Comparison of ENCODE assay signal across 11 cellular contexts in the genomic region with DNA sequence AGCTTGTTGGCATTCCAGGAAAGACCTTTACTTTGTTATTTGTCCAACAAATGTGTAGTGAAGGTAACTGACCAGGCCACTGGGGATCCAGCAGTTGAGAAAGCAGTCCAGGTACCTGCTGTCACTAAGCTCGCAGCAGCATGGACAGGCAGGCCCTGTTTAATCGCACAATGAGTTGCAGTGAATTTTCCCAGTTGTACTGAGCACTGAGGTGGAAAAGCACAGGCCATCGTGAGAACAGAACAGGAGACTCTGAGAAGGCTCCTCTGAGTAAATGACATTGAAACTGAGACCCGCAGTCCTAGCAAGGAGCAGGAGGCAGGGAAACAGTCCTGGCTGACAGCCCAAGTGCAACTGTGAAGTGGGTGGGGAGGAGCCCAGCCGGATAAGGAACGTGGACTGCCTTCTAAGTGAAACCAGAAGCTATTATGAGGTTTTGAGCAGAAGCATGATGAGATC. TPM values are rescaled to one million over a fixed set of nuclear protein-coding genes. Genes with fewer than 3 reads are reported as not detected.
A peak's percentile ranks its signal among the peaks of the same experiment; 100 is the strongest.
DNase-seq lines count a peak whose midpoint lies in the region; ATAC-seq and TF ChIP-seq lines count a peak whose summit lies in the region.
"Had no signal": no experiment of that assay in that cellular context is flagged by ENCODE, and none has a peak within 500 bp of the region (broad histone marks: within the 10 kb centered on the region; RNA-seq: fewer than 3 reads in every experiment).

No MANE protein-coding gene starts in this region.

- H3K36me3 ChIP-seq in body of pancreas (replicated peaks in 1 of 2; ENCODE audit: insufficient read depth in 1 of 2, low read depth in 2 of 2), result no peaks in the 10 kb centered on the region

- peak overlapping the region; percentile 88 for H3K27ac Mint-ChIP-seq in mesothelial cell of epicardium
- no peak overlapping the region for H3K27ac Mint-ChIP-seq in chondrocyte (ENCODE audit: unreplicated experiment)
- no peak overlapping the region for H3K27ac Mint-ChIP-seq in activated CD4-positive, alpha-beta T cell treated with anti-CD3 and anti-CD28 coated beads, Interleukin-2, amount 10 ng/mL, durations not matched to agents 24 days and 14 days
- no peak overlapping the region for H3K27ac Mint-ChIP-seq in activated naive CD8-positive, alpha-beta T cell treated with anti-CD3 and anti-CD28 coated beads, Interleukin-2, amount 50 U/mL, for 24 hours

- no peak for TF ChIP-seq POLR2A in body of pancreas (IDR thresholded peaks at IDR 0.05)

- H3K9me3 Mint-ChIP-seq in mesothelial cell of epicardium (no peaks in the 10 kb centered on the region), chondrocyte (ENCODE audit: low read depth) (no peaks in the 10 kb centered on the region)
- no peaks in the 10 kb centered on the region for H3K9me3 Mint-ChIP-seq in activated CD4-positive, alpha-beta T cell treated with anti-CD3 and anti-CD28 coated beads, Interleukin-2, amount 10 ng/mL, durations not matched to agents 24 days and 14 days
- H3K9me3 Mint-ChIP-seq in activated naive CD8-positive, alpha-beta T cell treated with anti-CD3 and anti-CD28 coated beads, Interleukin-2, amount 50 U/mL, for 24 hours, result no peaks in the 10 kb centered on the region

- H3K9me3 ChIP-seq in body of pancreas, result no peaks in the 10 kb centered on the region

- no peak for TF ChIP-seq EP300 in Ishikawa (IDR thresholded peaks at IDR 0.05; ENCODE audit: borderline replicate concordance)

- H3K4me3 ChIP-seq in AG10803 (ENCODE audit: low read length) (no peak overlapping the region), body of pancreas (no peak overlapping the region)

- H3K36me3 Mint-ChIP-seq in mesothelial cell of epicardium (no peaks in the 10 kb centered on the region), chondrocyte (ENCODE audit: low read depth) (no peaks in the 10 kb centered on the region)
- H3K36me3 Mint-ChIP-seq in activated CD4-positive, alpha-beta T cell treated with anti-CD3 and anti-CD28 coated beads, Interleukin-2, amount 10 ng/mL, durations not matched to agents 24 days and 14 days (ENCODE audit: low read depth), result no peaks in the 10 kb centered on the region
- H3K36me3 Mint-ChIP-seq in activated naive CD8-positive, alpha-beta T cell treated with anti-CD3 and anti-CD28 coated beads, Interleukin-2, amount 50 U/mL, for 24 hours (ENCODE audit: low read depth), result no peaks in the 10 kb centered on the region

- H3K4me3 Mint-ChIP-seq in mesothelial cell of epicardium (no peak overlapping the region), chondrocyte (ENCODE audit: unreplicated experiment) (no peak overlapping the region)
- no peak overlapping the region for H3K4me3 Mint-ChIP-seq in activated CD4-positive, alpha-beta T cell treated with anti-CD3 and anti-CD28 coated beads, Interleukin-2, amount 10 ng/mL, durations not matched to agents 24 days and 14 days
- H3K4me3 Mint-ChIP-seq in activated naive CD8-positive, alpha-beta T cell treated with anti-CD3 and anti-CD28 coated beads, Interleukin-2, amount 50 U/mL, for 24 hours, result no peak overlapping the region

- H3K27me3 Mint-ChIP-seq in mesothelial cell of epicardium (ENCODE audit: low read depth) (no peaks in the 10 kb centered on the region), chondrocyte (ENCODE audit: low read depth) (peaks cover 9% of the 10 kb centered on the region)
- no peaks in the 10 kb centered on the region for H3K27me3 Mint-ChIP-seq in activated CD4-positive, alpha-beta T cell treated with anti-CD3 and anti-CD28 coated beads, Interleukin-2, amount 10 ng/mL, durations not matched to agents 24 days and 14 days
- no peaks in the 10 kb centered on the region for H3K27me3 Mint-ChIP-seq in activated naive CD8-positive, alpha-beta T cell treated with anti-CD3 and anti-CD28 coated beads, Interleukin-2, amount 50 U/mL, for 24 hours

- H3K4me1 Mint-ChIP-seq in mesothelial cell of epicardium (peaks cover 86% of the 10 kb centered on the region), chondrocyte (ENCODE audit: low read depth) (peaks cover 35% of the 10 kb centered on the region)
- no peaks in the 10 kb centered on the region for H3K4me1 Mint-ChIP-seq in activated CD4-positive, alpha-beta T cell treated with anti-CD3 and anti-CD28 coated beads, Interleukin-2, amount 10 ng/mL, durations not matched to agents 24 days and 14 days
- H3K4me1 Mint-ChIP-seq in activated naive CD8-positive, alpha-beta T cell treated with anti-CD3 and anti-CD28 coated beads, Interleukin-2, amount 50 U/mL, for 24 hours, result no peaks in the 10 kb centered on the region

- TF ChIP-seq CTCF in AG10803 (conservative IDR thresholded peaks at IDR 0.05; ENCODE audit: low read length) (no peak), body of pancreas (IDR thresholded peaks at IDR 0.05) (no peak), mesothelial cell of epicardium (IDR thresholded peaks at IDR 0.05; ENCODE audit: unreplicated experiment) (no peak), chondrocyte (IDR thresholded peaks at IDR 0.05) (no peak)

- peak overlapping the region; percentile 12 to 37 (median 33) for H3K27ac ChIP-seq in body of pancreas

- WGBS in body of pancreas, 2 donors, result 5 to 11% methylated on average over 6 of the region's 6 CpGs

- intact Hi-C loops in body of pancreas (cut with DNase I), result no loop called here
- intact Hi-C loops in activated CD4-positive, alpha-beta T cell treated with anti-CD3 and anti-CD28 coated beads, Interleukin-2, amount 10 ng/mL, durations not matched to agents 24 days and 14 days (cut with micrococcal nuclease), result no loop called here

- peak; percentile 12 for DNase-seq in AG10803 (ENCODE audit: low read depth)
- peak; percentile 49 to 68 (median 60) for DNase-seq in body of pancreas
- DNase-seq in mesothelial cell of epicardium (ENCODE audit: low spot score in 2 of 2, unreplicated experiment in 2 of 2), result no peak
- DNase-seq in chondrocyte (ENCODE audit: low spot score), result no peak
- no peak for DNase-seq in effector CD4-positive, alpha-beta T cell
- no peak for DNase-seq in activated CD4-positive, alpha-beta T cell treated with anti-CD3 and anti-CD28 coated beads, Interleukin-2, amount 10 ng/mL, durations not matched to agents 24 days and 14 days
- DNase-seq in activated naive CD8-positive, alpha-beta T cell treated with anti-CD3 and anti-CD28 coated beads, Interleukin-2, amount 50 U/mL, for 24 hours, result no peak
- DNase-seq: NCI-H1694; stimulated activated naive CD4-positive, alpha-beta T cell; SW 1271 had no signal

- H3K4me1 ChIP-seq in body of pancreas, result peaks cover 23% of the 10 kb centered on the region

- no peaks in the 10 kb centered on the region for H3K27me3 ChIP-seq in body of pancreas

- ATAC-seq in body of pancreas, result peak; percentile 64
- no peak for ATAC-seq in activated naive CD8-positive, alpha-beta T cell treated with anti-CD3 and anti-CD28 coated beads, Interleukin-2, amount 50 U/mL, for 24 hours

- 0 out of 2 replicates have a peak, but pooled peaks have one; percentile 4 for TF ChIP-seq RAD21 in Ishikawa (IDR thresholded peaks at IDR 0.05; ENCODE audit: low read depth)

TF ChIP-seq in Ishikawa, 13 proteins besides CTCF, POLR2A, EP300 and RAD21:
- TF ChIP-seq, protein P1, sequence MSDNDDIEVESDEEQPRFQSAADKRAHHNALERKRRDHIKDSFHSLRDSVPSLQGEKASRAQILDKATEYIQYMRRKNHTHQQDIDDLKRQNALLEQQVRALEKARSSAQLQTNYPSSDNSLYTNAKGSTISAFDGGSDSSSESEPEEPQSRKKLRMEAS (IDR thresholded peaks at IDR 0.05), result 0 out of 2 replicates have a peak, but pooled peaks have one; percentile 34
- TF ChIP-seq NFIC (IDR thresholded peaks at IDR 0.05), result peak; percentile 59
- TF ChIP-seq, protein P2, sequence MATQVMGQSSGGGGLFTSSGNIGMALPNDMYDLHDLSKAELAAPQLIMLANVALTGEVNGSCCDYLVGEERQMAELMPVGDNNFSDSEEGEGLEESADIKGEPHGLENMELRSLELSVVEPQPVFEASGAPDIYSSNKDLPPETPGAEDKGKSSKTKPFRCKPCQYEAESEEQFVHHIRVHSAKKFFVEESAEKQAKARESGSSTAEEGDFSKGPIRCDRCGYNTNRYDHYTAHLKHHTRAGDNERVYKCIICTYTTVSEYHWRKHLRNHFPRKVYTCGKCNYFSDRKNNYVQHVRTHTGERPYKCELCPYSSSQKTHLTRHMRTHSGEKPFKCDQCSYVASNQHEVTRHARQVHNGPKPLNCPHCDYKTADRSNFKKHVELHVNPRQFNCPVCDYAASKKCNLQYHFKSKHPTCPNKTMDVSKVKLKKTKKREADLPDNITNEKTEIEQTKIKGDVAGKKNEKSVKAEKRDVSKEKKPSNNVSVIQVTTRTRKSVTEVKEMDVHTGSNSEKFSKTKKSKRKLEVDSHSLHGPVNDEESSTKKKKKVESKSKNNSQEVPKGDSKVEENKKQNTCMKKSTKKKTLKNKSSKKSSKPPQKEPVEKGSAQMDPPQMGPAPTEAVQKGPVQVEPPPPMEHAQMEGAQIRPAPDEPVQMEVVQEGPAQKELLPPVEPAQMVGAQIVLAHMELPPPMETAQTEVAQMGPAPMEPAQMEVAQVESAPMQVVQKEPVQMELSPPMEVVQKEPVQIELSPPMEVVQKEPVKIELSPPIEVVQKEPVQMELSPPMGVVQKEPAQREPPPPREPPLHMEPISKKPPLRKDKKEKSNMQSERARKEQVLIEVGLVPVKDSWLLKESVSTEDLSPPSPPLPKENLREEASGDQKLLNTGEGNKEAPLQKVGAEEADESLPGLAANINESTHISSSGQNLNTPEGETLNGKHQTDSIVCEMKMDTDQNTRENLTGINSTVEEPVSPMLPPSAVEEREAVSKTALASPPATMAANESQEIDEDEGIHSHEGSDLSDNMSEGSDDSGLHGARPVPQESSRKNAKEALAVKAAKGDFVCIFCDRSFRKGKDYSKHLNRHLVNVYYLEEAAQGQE (IDR thresholded peaks at IDR 0.05; ENCODE audit: low read depth), result no peak
TF ChIP-seq in Ishikawa: peak in this region for 2.

RNA-seq across cellular contexts. Expression of a gene that starts 39.8 kb away (rescaled TPM):
- 1 to 10 TPM; 5.6 to 7.3 TPM for total RNA-seq in body of pancreas
- 159 to 180 TPM (median 165 TPM) in 3 replicates for total RNA-seq in mesothelial cell of epicardium
- total RNA-seq in chondrocyte, result 17.6 to 26.8 TPM (median 19.9 TPM) in 3 replicates
- 1.9 TPM in 2 replicates for total RNA-seq in activated CD4-positive, alpha-beta T cell treated with anti-CD3 and anti-CD28 coated beads, Interleukin-2, amount 10 ng/mL, durations not matched to agents 24 days and 14 days

Comparison
In these comparisons a context has a peak if more than half of its experiments do, and no peak if none do; other contexts are left out.
1. DNase-seq: peak in AG10803 (single experiment) and body of pancreas (4 of 4); none in mesothelial cell of epicardium (0 of 2), chondrocyte (single experiment), effector CD4-positive, alpha-beta T cell (single experiment), activated CD4-positive, alpha-beta T cell treated with anti-CD3 and anti-CD28 coated beads, Interleukin-2, amount 10 ng/mL, durations not matched to agents 24 days and 14 days (single experiment) and activated naive CD8-positive, alpha-beta T cell treated with anti-CD3 and anti-CD28 coated beads, Interleukin-2, amount 50 U/mL, for 24 hours (single experiment).